In the genomic region with DNA sequence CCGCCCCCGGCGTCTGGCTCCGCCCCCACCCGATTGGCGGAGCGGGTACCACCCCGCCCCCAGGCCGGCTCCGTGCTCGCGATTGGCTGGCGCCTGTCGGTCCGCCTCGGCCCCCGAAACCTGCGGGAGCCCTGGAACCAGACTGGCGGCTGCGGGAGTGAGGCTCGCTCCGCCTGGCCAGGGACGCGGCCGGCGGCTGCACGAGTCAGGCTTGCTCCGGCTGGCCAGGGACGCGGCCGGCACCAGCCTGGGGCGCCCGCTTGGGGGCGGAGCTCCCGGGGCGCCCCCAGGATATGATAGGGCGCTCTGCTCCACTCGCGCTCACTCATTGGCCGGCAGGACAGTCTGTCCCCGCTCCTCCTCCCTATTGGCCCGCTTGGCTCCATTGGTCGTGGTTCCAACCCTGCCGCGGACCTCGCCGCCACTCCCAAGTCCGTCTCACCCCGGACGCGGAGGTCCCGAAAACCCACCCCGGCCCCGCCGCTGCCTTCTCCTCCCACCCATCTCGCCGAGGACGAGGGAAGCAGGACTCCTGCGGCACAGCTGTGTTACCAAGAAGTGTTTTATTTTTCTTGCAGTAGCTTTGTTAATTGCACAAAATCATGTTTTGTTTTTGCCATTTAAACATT, we compare ENCODE assay signal across 8 cellular contexts. TPM values are rescaled to one million over a fixed set of nuclear protein-coding genes. Genes with fewer than 3 reads are reported as not detected.
DNase-seq lines count a peak whose midpoint lies in the region; ATAC-seq and TF ChIP-seq lines count a peak whose summit lies in the region.

No MANE protein-coding gene starts in this region.

- H3K27me3 ChIP-seq in NT2/D1 (ENCODE audit: insufficient read depth, insufficient read length): peaks cover 3% of the 10 kb centered on the region

- H3K9me3 Mint-ChIP-seq in endothelial cell (ENCODE audit: unreplicated experiment): no peaks in the 10 kb centered on the region
- H3K9me3 Mint-ChIP-seq in mesothelial cell of epicardium: no peaks in the 10 kb centered on the region

- peak overlapping the region; percentile 74 for H3K4me3 ChIP-seq in NT2/D1 (ENCODE audit: insufficient read length, low read depth)

- H3K36me3 Mint-ChIP-seq in endothelial cell (ENCODE audit: low read depth, unreplicated experiment) (peaks cover 23% of the 10 kb centered on the region), mesothelial cell of epicardium (peaks cover 17% of the 10 kb centered on the region)

- H3K4me1 Mint-ChIP-seq in endothelial cell (ENCODE audit: unreplicated experiment): peaks cover 10% of the 10 kb centered on the region
- H3K4me1 Mint-ChIP-seq in mesothelial cell of epicardium: peaks cover 33% of the 10 kb centered on the region

- H3K27me3 Mint-ChIP-seq in endothelial cell (ENCODE audit: unreplicated experiment) (peaks cover 2% of the 10 kb centered on the region), mesothelial cell of epicardium (ENCODE audit: low read depth) (no peaks in the 10 kb centered on the region)

- H3K4me1 ChIP-seq in NT2/D1 (ENCODE audit: insufficient read depth, insufficient read length): peaks cover 38% of the 10 kb centered on the region

- peak; percentile 88 for ATAC-seq in GM21423 (IDR thresholded peaks at IDR 0.05; ENCODE audit: unreplicated experiment)

- peak; percentile 40 for TF ChIP-seq CTCF in endothelial cell (IDR thresholded peaks at IDR 0.05; ENCODE audit: unreplicated experiment)
- TF ChIP-seq CTCF in mesothelial cell of epicardium (IDR thresholded peaks at IDR 0.05; ENCODE audit: unreplicated experiment): peak; percentile 46

- H3K36me3 ChIP-seq in NT2/D1 (ENCODE audit: insufficient read depth, insufficient read length, low read length): peaks cover 62% of the 10 kb centered on the region

- H3K27ac Mint-ChIP-seq in endothelial cell (ENCODE audit: unreplicated experiment) (no peak overlapping the region), mesothelial cell of epicardium (peak overlapping the region; percentile 93)

- H3K9ac ChIP-seq in NT2/D1 (ENCODE audit: insufficient read length, low read depth): peak overlapping the region; percentile 92

- H3K9me3 ChIP-seq in NT2/D1 (ENCODE audit: insufficient read depth, low read length): no peaks in the 10 kb centered on the region

- peak; percentile 92 for DNase-seq in COR-L47 (lab: John Stamatoyannopoulos, UW)
- peak in 75 of 76 experiments; percentile 46 to 95 (median 85) for DNase-seq in HUDEP-2 (lab: John Stamatoyannopoulos, UW; ENCODE audit: unreplicated experiment in 76 of 76)
- DNase-seq in NT2/D1 (ENCODE audit: low read depth, low spot score): peak; percentile 83
- DNase-seq in activated CD8-positive, alpha-beta memory T cell treated with anti-CD3 and anti-CD28 coated beads, Interleukin-2, amount 50 U/mL, for 4 hours: peak; percentile 89
- peak; percentile 87 for DNase-seq in endothelial cell (ENCODE audit: low spot score)
- DNase-seq in mesothelial cell of epicardium (ENCODE audit: low spot score in 2 of 2, unreplicated experiment in 2 of 2): peak; percentile 87 to 92
- DNase-seq in stimulated activated CD8-positive, alpha-beta memory T cell treated with anti-CD3 and anti-CD28 coated beads, Interleukin-15, amount 100 ng/mL, for 24 hours (ENCODE audit: low read depth): peak; percentile 72

- peak overlapping the region; percentile 92 for H3K4me3 Mint-ChIP-seq in endothelial cell (ENCODE audit: unreplicated experiment)
- H3K4me3 Mint-ChIP-seq in mesothelial cell of epicardium: peak overlapping the region; percentile 79

RNA-seq across cellular contexts. Expression of a gene that starts 0.3 kb away (rescaled TPM):
- total RNA-seq in endothelial cell (ENCODE audit: unreplicated experiment) (46.2 TPM), mesothelial cell of epicardium (53.9 to 61.8 TPM (median 55.4 TPM) in 3 replicates)

RNA-seq across cellular contexts. Expression of a gene that starts 7.6 kb away (rescaled TPM):
- total RNA-seq in endothelial cell (ENCODE audit: unreplicated experiment) (not detected), mesothelial cell of epicardium (not detected in 3 replicates)

RNA-seq across cellular contexts. Expression of a gene that starts 14.6 kb away (rescaled TPM):
- total RNA-seq in endothelial cell (ENCODE audit: unreplicated experiment) (11.5 TPM), mesothelial cell of epicardium (0.42 to 1.3 TPM (median 0.44 TPM) in 3 replicates)

RNA-seq across cellular contexts. Expression of a gene that starts 35.8 kb away (rescaled TPM):
- total RNA-seq in endothelial cell (ENCODE audit: unreplicated experiment): 32.8 TPM
- 25.3 to 29.8 TPM (median 25.4 TPM) in 3 replicates for total RNA-seq in mesothelial cell of epicardium

RNA-seq across cellular contexts. Expression of a gene that starts 44.3 kb away (rescaled TPM):
- total RNA-seq in endothelial cell (ENCODE audit: unreplicated experiment) (111 TPM), mesothelial cell of epicardium (96.6 to 105 TPM (median 104 TPM) in 3 replicates)

Comparison
In these comparisons a context has a peak if more than half of its experiments do, and no peak if none do; other contexts are left out.
1. Peak in every context shown above with its lines: DNase-seq, ATAC-seq and H3K4me3 ChIP-seq.